ENCODE assay signal across 1 cellular context in the genomic region with DNA sequence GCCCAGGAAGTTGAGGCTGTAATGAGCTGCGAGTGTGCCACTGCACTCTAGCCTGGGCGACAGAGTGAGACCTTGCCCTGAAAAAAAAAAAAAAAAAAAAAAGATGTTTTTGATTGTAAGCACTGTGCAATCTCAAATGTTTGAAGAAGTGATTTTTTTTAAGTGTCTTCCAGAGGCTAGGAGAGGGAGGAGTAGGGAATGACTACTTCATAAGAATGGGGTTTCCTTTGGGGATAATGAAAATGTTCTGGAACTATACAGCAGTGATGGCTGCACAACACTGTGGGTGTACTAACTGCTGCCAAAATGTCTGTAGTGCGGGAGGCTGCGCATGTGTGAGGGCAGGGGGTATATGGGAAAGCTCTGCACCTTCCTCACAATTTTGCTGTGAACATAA.
TF ChIP-seq lines count a peak whose summit lies in the region.

No MANE protein-coding gene starts in this region.

TF ChIP-seq in IMR-90, 13 proteins besides CTCF, POLR2A, EP300 and RAD21 (continued from another document):
- TF ChIP-seq MAFK (IDR thresholded peaks at IDR 0.05; ENCODE audit: low read depth, low read length) (no peak), NFE2L2 (IDR thresholded peaks at IDR 0.05; ENCODE audit: low read depth, low read length) (no peak), MAZ (IDR thresholded peaks at IDR 0.05; ENCODE audit: borderline replicate concordance, low read depth, low read length) (no peak), CHD1 (IDR thresholded peaks at IDR 0.05; ENCODE audit: low read depth, low read length) (no peak), BHLHE40 (IDR thresholded peaks at IDR 0.05; ENCODE audit: low read depth, low read length) (no peak), SMC3 (IDR thresholded peaks at IDR 0.05; ENCODE audit: low read depth, low read length) (no peak), CEBPB (IDR thresholded peaks at IDR 0.05; ENCODE audit: low read depth, low read length) (no peak), RCOR1 (IDR thresholded peaks at IDR 0.05; ENCODE audit: insufficient replicate concordance, low read length) (no peak), RFX5 (IDR thresholded peaks at IDR 0.05; ENCODE audit: low read depth, low read length) (no peak), FOS (IDR thresholded peaks at IDR 0.05; ENCODE audit: low read depth, low read length) (no peak), MXI1 (IDR thresholded peaks at IDR 0.05; ENCODE audit: borderline replicate concordance, low read depth, low read length) (no peak)
- TF ChIP-seq, protein P1, sequence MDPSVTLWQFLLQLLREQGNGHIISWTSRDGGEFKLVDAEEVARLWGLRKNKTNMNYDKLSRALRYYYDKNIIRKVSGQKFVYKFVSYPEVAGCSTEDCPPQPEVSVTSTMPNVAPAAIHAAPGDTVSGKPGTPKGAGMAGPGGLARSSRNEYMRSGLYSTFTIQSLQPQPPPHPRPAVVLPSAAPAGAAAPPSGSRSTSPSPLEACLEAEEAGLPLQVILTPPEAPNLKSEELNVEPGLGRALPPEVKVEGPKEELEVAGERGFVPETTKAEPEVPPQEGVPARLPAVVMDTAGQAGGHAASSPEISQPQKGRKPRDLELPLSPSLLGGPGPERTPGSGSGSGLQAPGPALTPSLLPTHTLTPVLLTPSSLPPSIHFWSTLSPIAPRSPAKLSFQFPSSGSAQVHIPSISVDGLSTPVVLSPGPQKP (IDR thresholded peaks at IDR 0.05; ENCODE audit: borderline replicate concordance, low read depth, low read length), result no peak
